8 cellular contexts compared by ENCODE assay signal in genomic region chrX:54182194-54182863, GRCh38. TPM values are rescaled to one million over a fixed set of nuclear protein-coding genes. Genes with fewer than 3 reads are reported as not detected.
DNase-seq lines count a peak whose midpoint lies in the region; ATAC-seq and TF ChIP-seq lines count a peak whose summit lies in the region.

No MANE protein-coding gene starts in this region.

- H3K27ac ChIP-seq in HUES6 (ENCODE audit: low read depth, low read length) (peak overlapping the region; percentile 95), osteoblast (ENCODE audit: low read depth, low read length) (peak overlapping the region; percentile 37), thyroid gland (peak overlapping the region in 2 of 3 donors; percentile 74 to 76)

- H3K9me3 ChIP-seq in HUES6 (ENCODE audit: control insufficient read depth, insufficient read depth, low read depth, low read length) = no peaks in the 10 kb centered on the region; the same call in 1 of the 2 replicates
- H3K9me3 ChIP-seq in osteoblast (ENCODE audit: low read depth, low read length) = no peaks in the 10 kb centered on the region
- H3K9me3 ChIP-seq in thyroid gland = no peaks in the 10 kb centered on the region

- WGBS in thyroid gland, 2 donors = 3 to 12% methylated on average over 4 to 5 of the region's 36 CpGs

- H3K36me3 ChIP-seq in HUES6 (ENCODE audit: control insufficient read depth, insufficient read depth, low read length) = no peaks in the 10 kb centered on the region
- H3K36me3 ChIP-seq in osteoblast (ENCODE audit: insufficient read depth, low read length) = no peaks in the 10 kb centered on the region
- H3K36me3 ChIP-seq in thyroid gland = no peaks in the 10 kb centered on the region

- intact Hi-C loops in thyroid gland (cut with DNase I) = no loop called here

- H3K9ac ChIP-seq in HUES6 (ENCODE audit: low read length) = peak overlapping the region; percentile 95

- peaks cover 6% of the 10 kb centered on the region for H4K20me1 ChIP-seq in osteoblast (ENCODE audit: insufficient read depth, low read length)

- TF ChIP-seq POLR2A in Raji (IDR thresholded peaks at IDR 0.05; ENCODE audit: insufficient read depth, low read depth, low read length) = peak; percentile 77
- TF ChIP-seq POLR2A in thyroid gland (IDR thresholded peaks at IDR 0.05) = peak in 1 of 2 donors; percentile 26

- peak overlapping the region; percentile 35 for H2AFZ ChIP-seq in osteoblast (ENCODE audit: low read length)

- H3K4me1 ChIP-seq in HUES6 (ENCODE audit: control insufficient read depth, insufficient read depth, low read length) (peaks cover 30% of the 10 kb centered on the region), osteoblast (ENCODE audit: insufficient read depth, low read length) (peaks cover 6% of the 10 kb centered on the region), thyroid gland (peaks cover 0 to 11% of the 10 kb centered on the region in 2 donors)

- H3K79me2 ChIP-seq in osteoblast (ENCODE audit: insufficient read depth, low read length) = peaks cover 38% of the 10 kb centered on the region

- no peaks in the 10 kb centered on the region for H3K27me3 ChIP-seq in HUES6 (ENCODE audit: control insufficient read depth, insufficient read depth, low read length)
- H3K27me3 ChIP-seq in osteoblast (ENCODE audit: insufficient read depth, low read length) = no peaks in the 10 kb centered on the region
- H3K27me3 ChIP-seq in thyroid gland = no peaks in the 10 kb centered on the region

- ATAC-seq in GM21367 (IDR thresholded peaks at IDR 0.05; ENCODE audit: unreplicated experiment) = peak; percentile 59

- H3K4me2 ChIP-seq in osteoblast (ENCODE audit: insufficient read depth, low read length) = peak overlapping the region; percentile 90

- DNase-seq in DMS 273 (lab: John Stamatoyannopoulos, UW; ENCODE audit: unreplicated experiment) (peak; percentile 66), glomerular visceral epithelial cell (ENCODE audit: extremely low spot score) (peak; percentile 36), osteoblast (ENCODE audit: insufficient read length, low spot score, missing footprints) (peak; percentile 82), thyroid gland (peak; percentile 64 to 65)
- DNase-seq in activated gamma-delta T cell treated with anti-CD3 and anti-CD28 coated beads, Interleukin-2, amount 50 U/mL, for 16 hours (ENCODE audit: low read depth) = peak; percentile 42

- TF ChIP-seq CTCF in osteoblast (IDR thresholded peaks at IDR 0.05; ENCODE audit: extremely low read depth, low read depth, low read length) (no peak), thyroid gland (IDR thresholded peaks at IDR 0.05) (no peak)

- H3K4me3 ChIP-seq in HUES6 (ENCODE audit: low read depth, low read length) (peak overlapping the region; percentile 94), osteoblast (ENCODE audit: insufficient read depth, low read length) (peak overlapping the region; percentile 76), thyroid gland (replicated peaks in 1 of 3) (peak overlapping the region; percentile 22 to 56 (median 51))

RNA-seq across cellular contexts. Expression of gene FAM120C, which starts 0.7 kb away (rescaled TPM):
- total RNA-seq in osteoblast (8.0 TPM in 2 replicates), thyroid gland (10 to 100 TPM in 3 of 4 donors, 1 to 10 TPM in 1; 5.0 to 15.6 (median 14.5) TPM)

Comparison
In these comparisons a context has a peak if more than half of its experiments do, and no peak if none do; other contexts are left out.
1. Peak in every context shown above with its lines: DNase-seq, ATAC-seq, H3K4me3 ChIP-seq and H3K27ac ChIP-seq.
2. H3K27ac ChIP-seq: peak in every context shown above with its lines; median percentile 95 in HUES6; 75 in thyroid gland; 37 in osteoblast.